23 cellular contexts compared by ENCODE assay signal in the genomic region with DNA sequence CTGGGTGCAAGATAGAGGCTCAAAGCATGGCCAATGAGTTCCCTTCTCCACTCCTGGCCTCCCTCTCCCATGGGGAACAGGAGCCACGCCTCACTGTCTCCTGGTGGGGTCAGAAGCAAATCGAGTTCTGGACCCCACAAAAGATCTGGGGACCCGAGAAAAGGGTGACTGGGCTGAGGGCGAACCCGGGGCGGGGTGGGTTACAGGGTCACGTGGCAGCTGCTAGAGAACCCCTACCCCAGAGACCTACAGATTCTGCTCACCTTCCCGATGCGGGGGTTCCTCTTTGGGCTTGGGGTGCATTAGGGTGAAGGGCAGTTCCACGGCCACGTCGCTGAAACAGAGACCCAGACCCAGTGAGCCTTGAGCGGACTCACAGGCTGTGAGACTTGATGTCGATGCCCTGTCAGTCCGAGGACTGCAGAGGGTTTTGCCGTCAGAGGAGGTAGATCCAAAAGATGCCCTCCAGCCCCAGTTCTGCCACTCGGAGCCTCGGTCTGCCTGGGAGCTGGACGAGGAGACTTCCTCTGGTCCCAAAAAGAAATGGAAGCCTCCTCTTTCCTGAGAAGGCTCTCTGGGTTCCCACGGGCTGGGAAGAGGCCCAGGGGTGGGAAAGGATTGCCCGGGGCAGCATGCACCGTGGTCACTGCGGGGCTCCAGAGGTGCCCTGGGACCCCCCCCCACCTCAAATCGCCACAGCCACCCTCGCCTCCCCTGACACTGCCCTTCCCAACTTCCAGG. TPM values are rescaled to one million over a fixed set of nuclear protein-coding genes. Genes with fewer than 3 reads are reported as not detected.
"Had no signal": no experiment of that assay in that cellular context is flagged by ENCODE, and none has a peak within 500 bp of the region (broad histone marks: within the 10 kb centered on the region; RNA-seq: fewer than 3 reads in every experiment).

No MANE protein-coding gene starts in this region.

- H3K4me3 ChIP-seq: dorsolateral prefrontal cortex, esophagus muscularis mucosa, gastrocnemius medialis, thyroid gland had no signal

- H3K27ac Mint-ChIP-seq: activated CD4-positive, alpha-beta T cell treated with anti-CD3 and anti-CD28 coated beads, Interleukin-2, amount 10 ng/mL, durations not matched to agents 24 days and 14 days; activated CD8-positive, alpha-beta T cell treated with anti-CD3 and anti-CD28 coated beads, Interleukin-2, amount 10 ng/mL, durations not matched to agents 7 days and 5 days; activated naive CD8-positive, alpha-beta T cell treated with anti-CD3 and anti-CD28 coated beads for 36 hours; activated T-helper 1 cell treated with anti-CD3 and anti-CD28 coated beads, Interleukin-12 subunit alpha, Interleukin-12 subunit beta, Interleukin-2, Interleukin-4 antibody, amounts not matched to agents 30 ng/mL and 10 ng/mL and 1 ng/mL, durations not matched to agents 14 hours and 24 hours and 36 hours; nephron; stimulated activated naive CD8-positive, alpha-beta T cell treated with anti-CD3 and anti-CD28 coated beads, Interleukin-15, Interleukin-2, amounts not matched to agents 100 ng/mL and 50 ng/mL, for 24 hours had no signal

- H3K9me3 Mint-ChIP-seq: activated CD4-positive, alpha-beta T cell treated with anti-CD3 and anti-CD28 coated beads, Interleukin-2, amount 10 ng/mL, durations not matched to agents 24 days and 14 days; activated naive CD8-positive, alpha-beta T cell treated with anti-CD3 and anti-CD28 coated beads for 36 hours; activated T-helper 1 cell treated with anti-CD3 and anti-CD28 coated beads, Interleukin-12 subunit alpha, Interleukin-12 subunit beta, Interleukin-2, Interleukin-4 antibody, amounts not matched to agents 30 ng/mL and 10 ng/mL and 1 ng/mL, durations not matched to agents 14 hours and 24 hours and 36 hours; effector memory CD8-positive, alpha-beta T cell; nephron; stimulated activated naive CD8-positive, alpha-beta T cell treated with anti-CD3 and anti-CD28 coated beads, Interleukin-15, Interleukin-2, amounts not matched to agents 100 ng/mL and 50 ng/mL, for 24 hours had no signal

- H3K36me3 ChIP-seq: gastrocnemius medialis had no signal

- ATAC-seq: activated CD4-positive, CD25-positive, alpha-beta regulatory T cell treated with anti-CD3 and anti-CD28 coated beads, Interleukin-2, amount 50 U/mL, for 24 hours; activated CD8-positive, alpha-beta T cell treated with anti-CD3 and anti-CD28 coated beads, Interleukin-2, amount 10 ng/mL, durations not matched to agents 7 days and 5 days; effector memory CD8-positive, alpha-beta T cell; gastrocnemius medialis had no signal

- H3K4me1 Mint-ChIP-seq: nephron had no signal

- H3K27me3 Mint-ChIP-seq: activated CD4-positive, alpha-beta T cell treated with anti-CD3 and anti-CD28 coated beads, Interleukin-2, amount 10 ng/mL, durations not matched to agents 24 days and 14 days; activated naive CD8-positive, alpha-beta T cell treated with anti-CD3 and anti-CD28 coated beads for 36 hours; effector memory CD8-positive, alpha-beta T cell; stimulated activated naive CD8-positive, alpha-beta T cell treated with anti-CD3 and anti-CD28 coated beads, Interleukin-15, Interleukin-2, amounts not matched to agents 100 ng/mL and 50 ng/mL, for 24 hours had no signal

- DNase-seq: activated CD4-positive, alpha-beta T cell treated with anti-CD3 and anti-CD28 coated beads, Interleukin-2, amount 10 ng/mL, durations not matched to agents 24 days and 14 days; activated CD8-positive, alpha-beta T cell treated with anti-CD3 and anti-CD28 coated beads, Interleukin-2, amount 10 ng/mL, durations not matched to agents 7 days and 5 days; activated gamma-delta T cell; activated naive CD8-positive, alpha-beta T cell treated with anti-CD3 and anti-CD28 coated beads for 36 hours; amygdala; effector memory CD8-positive, alpha-beta T cell; hypothalamus; mesenchymal stem cell; SK-N-SH; stimulated activated CD4-positive, alpha-beta T cell treated with anti-CD3 and anti-CD28 coated beads, Interleukin-4, amount 100 ng/mL, for 4 hours; substantia nigra; thyroid gland had no signal

- H3K9me3 ChIP-seq: esophagus muscularis mucosa, gastrocnemius medialis, SK-N-SH, thyroid gland had no signal

- H3K4me3 Mint-ChIP-seq: activated CD4-positive, alpha-beta T cell treated with anti-CD3 and anti-CD28 coated beads, Interleukin-2, amount 10 ng/mL, durations not matched to agents 24 days and 14 days; activated CD8-positive, alpha-beta T cell treated with anti-CD3 and anti-CD28 coated beads, Interleukin-2, amount 10 ng/mL, durations not matched to agents 7 days and 5 days; activated naive CD8-positive, alpha-beta T cell treated with anti-CD3 and anti-CD28 coated beads for 36 hours; activated T-helper 1 cell treated with anti-CD3 and anti-CD28 coated beads, Interleukin-12 subunit alpha, Interleukin-12 subunit beta, Interleukin-2, Interleukin-4 antibody, amounts not matched to agents 30 ng/mL and 10 ng/mL and 1 ng/mL, durations not matched to agents 14 hours and 24 hours and 36 hours; effector memory CD8-positive, alpha-beta T cell; nephron; stimulated activated naive CD8-positive, alpha-beta T cell treated with anti-CD3 and anti-CD28 coated beads, Interleukin-15, Interleukin-2, amounts not matched to agents 100 ng/mL and 50 ng/mL, for 24 hours had no signal

- H3K27me3 ChIP-seq: dorsolateral prefrontal cortex, esophagus muscularis mucosa, gastrocnemius medialis, thyroid gland had no signal

- H3K4me1 ChIP-seq: gastrocnemius medialis, parathyroid adenoma, thyroid gland had no signal

- H3K27ac ChIP-seq: dorsolateral prefrontal cortex, esophagus muscularis mucosa, gastrocnemius medialis, parathyroid adenoma, thyroid gland, VCaP had no signal

RNA-seq across cellular contexts. Expression of a gene that starts 28.2 kb away (rescaled TPM):
- total RNA-seq: gastrocnemius medialis, myocyte, urinary bladder had no signal
